18 cellular contexts compared by ENCODE assay signal in genomic region chr15:48569591-48570302, GRCh38.
A peak's percentile ranks its signal among the peaks of the same experiment; 100 is the strongest.
DNase-seq lines count a peak whose midpoint lies in the region; ATAC-seq and TF ChIP-seq lines count a peak whose summit lies in the region.
"Had no signal": no experiment of that assay in that cellular context is flagged by ENCODE, and none has a peak within 500 bp of the region (broad histone marks: within the 10 kb centered on the region; RNA-seq: fewer than 3 reads in every experiment).

No MANE protein-coding gene starts in this region.

- no peaks in the 10 kb centered on the region for H3K9me2 ChIP-seq in hepatocyte (replicated peaks; ENCODE audit: insufficient read depth)

- H3K36me3 ChIP-seq in osteoblast (ENCODE audit: insufficient read depth, low read length) = peaks cover 40% of the 10 kb centered on the region
- H3K36me3 ChIP-seq in hepatocyte (replicated peaks; ENCODE audit: insufficient read depth, low read depth) = no peaks in the 10 kb centered on the region
- no peaks in the 10 kb centered on the region for H3K36me3 ChIP-seq in SJCRH30
- H3K36me3 ChIP-seq: HAP-1 had no signal

- no peak overlapping the region for H3K27ac Mint-ChIP-seq in endothelial cell (ENCODE audit: unreplicated experiment)
- H3K27ac Mint-ChIP-seq: CD4-positive, alpha-beta T cell; T-helper 1 cell treated with Interleukin-12 subunit alpha and Interleukin-12 subunit beta and Interleukin-4 antibody, amounts not matched to agents 30 μg/mL and 1 μg/mL, for 36 hours had no signal

- peak; percentile 79 for ATAC-seq in GM18511 (IDR thresholded peaks at IDR 0.05; ENCODE audit: unreplicated experiment)
- ATAC-seq in GM21390 (IDR thresholded peaks at IDR 0.05; ENCODE audit: unreplicated experiment) = peak; percentile 58
- ATAC-seq in HG03159 (IDR thresholded peaks at IDR 0.05; ENCODE audit: unreplicated experiment) = peak; percentile 63

- H3K79me2 ChIP-seq in osteoblast (ENCODE audit: insufficient read depth, low read length) (peaks cover 82% of the 10 kb centered on the region), hepatocyte (no peaks in the 10 kb centered on the region)

- H3K27me3 ChIP-seq in osteoblast (ENCODE audit: insufficient read depth, low read length) (no peaks in the 10 kb centered on the region), hepatocyte (no peaks in the 10 kb centered on the region), SJCRH30 (no peaks in the 10 kb centered on the region)

- H3K9me3 ChIP-seq in osteoblast (ENCODE audit: low read depth, low read length) (no peaks in the 10 kb centered on the region), hepatocyte (ENCODE audit: low read depth) (no peaks in the 10 kb centered on the region), SJCRH30 (replicated peaks) (no peaks in the 10 kb centered on the region)
- H3K9me3 ChIP-seq: Caco-2, HAP-1 had no signal

- H3K27me3 Mint-ChIP-seq in endothelial cell (ENCODE audit: unreplicated experiment) = peaks cover 1% of the 10 kb centered on the region
- H3K27me3 Mint-ChIP-seq: CD4-positive, alpha-beta T cell had no signal

- H2AFZ ChIP-seq in osteoblast (ENCODE audit: low read length) (no peak overlapping the region), hepatocyte (no peak overlapping the region)

- H3K4me1 Mint-ChIP-seq in endothelial cell (ENCODE audit: unreplicated experiment) = peaks cover 16% of the 10 kb centered on the region

- no peak overlapping the region for H3K4me3 Mint-ChIP-seq in endothelial cell (ENCODE audit: unreplicated experiment)
- H3K4me3 Mint-ChIP-seq: CD4-positive, alpha-beta T cell; T-helper 1 cell treated with Interleukin-12 subunit alpha and Interleukin-12 subunit beta and Interleukin-4 antibody, amounts not matched to agents 30 μg/mL and 1 μg/mL, for 36 hours had no signal

- no peak overlapping the region for H3K4me3 ChIP-seq in osteoblast (ENCODE audit: insufficient read depth, low read length)
- H3K4me3 ChIP-seq in hepatocyte = no peak overlapping the region
- no peak overlapping the region for H3K4me3 ChIP-seq in SJCRH30
- H3K4me3 ChIP-seq: HAP-1 had no signal

- TF ChIP-seq CTCF in osteoblast (IDR thresholded peaks at IDR 0.05; ENCODE audit: extremely low read depth, low read depth, low read length) = no peak
- no peak for TF ChIP-seq CTCF in endothelial cell (IDR thresholded peaks at IDR 0.05; ENCODE audit: unreplicated experiment)
- no peak for TF ChIP-seq CTCF in hepatocyte (IDR thresholded peaks at IDR 0.05; ENCODE audit: poor library complexity)

- H3K4me2 ChIP-seq in osteoblast (ENCODE audit: insufficient read depth, low read length) = no peak overlapping the region
- no peak overlapping the region for H3K4me2 ChIP-seq in hepatocyte

- peak overlapping the region; percentile 95 for H3K27ac ChIP-seq in osteoblast (ENCODE audit: low read depth, low read length)
- no peak overlapping the region for H3K27ac ChIP-seq in hepatocyte
- H3K27ac ChIP-seq in SJCRH30 = no peak overlapping the region

- DNase-seq in osteoblast (ENCODE audit: insufficient read length, low spot score, missing footprints) (no peak), endothelial cell (ENCODE audit: low spot score) (no peak), midbrain (lab: John Stamatoyannopoulos, UW) (no peak), hepatocyte (ENCODE audit: low spot score) (no peak), SJCRH30 (no peak)
- DNase-seq: Caco-2; CD4-positive, alpha-beta T cell; GF-D8; KBM-7; MV-4-11; NCI-H187; NCI-H345; NCI-H524 treated with DMSO at 0.1 percent for 48 hours had no signal

- H4K20me1 ChIP-seq in osteoblast (ENCODE audit: insufficient read depth, low read length) (peaks cover 11% of the 10 kb centered on the region), hepatocyte (ENCODE audit: insufficient read depth, poor library complexity, severe bottlenecking) (no peaks in the 10 kb centered on the region)

- WGBS in hepatocyte (ENCODE audit: low lambda C conversion rate, missing lambda C conversion rate) = 81% methylated on average over 3 of the region's 3 CpGs

- peaks cover 35% of the 10 kb centered on the region for H3K4me1 ChIP-seq in osteoblast (ENCODE audit: insufficient read depth, low read length)
- H3K4me1 ChIP-seq in hepatocyte (ENCODE audit: insufficient read depth) = peaks cover 16% of the 10 kb centered on the region
- peaks cover 31% of the 10 kb centered on the region for H3K4me1 ChIP-seq in SJCRH30
- H3K4me1 ChIP-seq: Caco-2, HAP-1 had no signal

- no peaks in the 10 kb centered on the region for H3K9me3 Mint-ChIP-seq in endothelial cell (ENCODE audit: unreplicated experiment)
- H3K9me3 Mint-ChIP-seq: CD4-positive, alpha-beta T cell; T-helper 1 cell treated with Interleukin-12 subunit alpha and Interleukin-12 subunit beta and Interleukin-4 antibody, amounts not matched to agents 30 μg/mL and 1 μg/mL, for 36 hours had no signal

- H3K36me3 Mint-ChIP-seq in endothelial cell (ENCODE audit: low read depth, unreplicated experiment) = no peaks in the 10 kb centered on the region
